In genomic region chr5:139783436-139783955, GRCh38 we compare ENCODE assay signal across 1 cellular context.
TF ChIP-seq lines count a peak whose summit lies in the region.

No MANE protein-coding gene starts in this region.

TF ChIP-seq in IMR-90, 13 proteins besides CTCF, POLR2A, EP300 and RAD21:
- TF ChIP-seq, protein P1, sequence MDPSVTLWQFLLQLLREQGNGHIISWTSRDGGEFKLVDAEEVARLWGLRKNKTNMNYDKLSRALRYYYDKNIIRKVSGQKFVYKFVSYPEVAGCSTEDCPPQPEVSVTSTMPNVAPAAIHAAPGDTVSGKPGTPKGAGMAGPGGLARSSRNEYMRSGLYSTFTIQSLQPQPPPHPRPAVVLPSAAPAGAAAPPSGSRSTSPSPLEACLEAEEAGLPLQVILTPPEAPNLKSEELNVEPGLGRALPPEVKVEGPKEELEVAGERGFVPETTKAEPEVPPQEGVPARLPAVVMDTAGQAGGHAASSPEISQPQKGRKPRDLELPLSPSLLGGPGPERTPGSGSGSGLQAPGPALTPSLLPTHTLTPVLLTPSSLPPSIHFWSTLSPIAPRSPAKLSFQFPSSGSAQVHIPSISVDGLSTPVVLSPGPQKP (IDR thresholded peaks at IDR 0.05; ENCODE audit: borderline replicate concordance, low read depth, low read length) = no peak
- TF ChIP-seq RCOR1 (IDR thresholded peaks at IDR 0.05; ENCODE audit: insufficient replicate concordance, low read length) = no peak
- TF ChIP-seq CEBPB (IDR thresholded peaks at IDR 0.05; ENCODE audit: low read depth, low read length) = no peak
- TF ChIP-seq BHLHE40 (IDR thresholded peaks at IDR 0.05; ENCODE audit: low read depth, low read length) = no peak
- no peak for TF ChIP-seq MAFK (IDR thresholded peaks at IDR 0.05; ENCODE audit: low read depth, low read length)
- TF ChIP-seq SMC3 (IDR thresholded peaks at IDR 0.05; ENCODE audit: low read depth, low read length) = no peak
- no peak for TF ChIP-seq FOS (IDR thresholded peaks at IDR 0.05; ENCODE audit: low read depth, low read length)
